ENCODE assay signal across 1 cellular context in genomic region chr6:124148225-124148624, GRCh38.
TF ChIP-seq lines count a peak whose summit lies in the region.

No MANE protein-coding gene starts in this region.

TF ChIP-seq in SK-N-SH, 30 proteins besides CTCF, POLR2A, EP300 and RAD21 (continued from another document):
- TF ChIP-seq REST (IDR thresholded peaks at IDR 0.05; ENCODE audit: low read depth, low read length): no peak
